In the genomic region with DNA sequence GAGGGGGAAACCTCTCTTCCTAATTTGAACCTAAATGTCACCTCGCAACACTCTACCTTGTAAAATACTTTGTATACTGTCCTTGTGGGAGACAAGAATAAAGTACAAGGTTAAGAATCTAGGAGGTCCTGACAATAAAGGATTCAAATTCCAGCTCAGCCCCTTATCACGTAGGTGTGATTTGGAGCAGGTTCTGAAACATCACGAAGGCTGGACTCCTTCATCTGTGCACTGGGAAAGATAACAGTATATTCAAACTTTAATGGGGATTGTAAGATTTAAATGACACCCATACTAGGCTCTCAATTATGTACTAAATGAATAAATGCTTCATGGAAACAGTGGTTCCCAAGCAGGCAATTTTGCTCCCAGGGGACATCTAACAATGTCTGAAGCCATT, we compare ENCODE assay signal across 10 cellular contexts. TPM values are rescaled to one million over a fixed set of nuclear protein-coding genes. Genes with fewer than 3 reads are reported as not detected.
A peak's percentile ranks its signal among the peaks of the same experiment; 100 is the strongest.
DNase-seq lines count a peak whose midpoint lies in the region; ATAC-seq and TF ChIP-seq lines count a peak whose summit lies in the region.
"Had no signal": no experiment of that assay in that cellular context is flagged by ENCODE, and none has a peak within 500 bp of the region (broad histone marks: within the 10 kb centered on the region; RNA-seq: fewer than 3 reads in every experiment).

No MANE protein-coding gene starts in this region.

- DNase-seq in NCI-H1436 (lab: John Stamatoyannopoulos, UW) (peak; percentile 38), NCI-H1436 treated with DMSO at 0.1 percent for 48 hours (lab: John Stamatoyannopoulos, UW) (no peak), T-cell (no peak), fibroblast of the aortic adventitia (ENCODE audit: low read depth) (no peak), smooth muscle cell (lab: John Stamatoyannopoulos, UW; ENCODE audit: unreplicated experiment) (no peak), globus pallidus (ENCODE audit: low spot score) (no peak), Kasumi-1 (lab: John Stamatoyannopoulos, UW) (no peak)

- H3K36me3 Mint-ChIP-seq in T-cell = peaks cover 19% of the 10 kb centered on the region

- H3K4me3 Mint-ChIP-seq in T-cell = peak overlapping the region; percentile 90 to 96 (median 94)

- no peaks in the 10 kb centered on the region for H3K27me3 ChIP-seq in smooth muscle cell (ENCODE audit: low read depth)

- peaks cover 7% of the 10 kb centered on the region for H3K36me3 ChIP-seq in smooth muscle cell (ENCODE audit: low read depth)

- H3K27ac Mint-ChIP-seq in T-cell = peak overlapping the region; percentile 83 to 88

- WGBS in smooth muscle cell (ENCODE audit: low lambda C conversion rate) = 77% methylated on average over 3 of the region's 3 CpGs

- ATAC-seq in T-cell (replicated peaks in 1 of 4) (no peak), HG03175 (IDR thresholded peaks at IDR 0.05; ENCODE audit: unreplicated experiment) (no peak)

- TF ChIP-seq CTCF in fibroblast of the aortic adventitia (IDR thresholded peaks at IDR 0.05; ENCODE audit: insufficient read depth, low read length) (no peak), smooth muscle cell (IDR thresholded peaks at IDR 0.05; ENCODE audit: borderline replicate concordance, insufficient read depth, poor library complexity, severe bottlenecking) (no peak)

- H3K4me3 ChIP-seq in fibroblast of the aortic adventitia (ENCODE audit: low read depth, low read length) (peak overlapping the region; percentile 75), smooth muscle cell (peak overlapping the region; percentile 92)

- CTCF ChIA-PET in T-cell (lab: Charles Lee) = interaction anchor here in 1 of 2 donors (1.8 kb wide), 1 partner anchor 57 kb away, joined by 7 read pairs; a partner anchor contains a TSS

- H3K9ac ChIP-seq in smooth muscle cell (ENCODE audit: low read depth) = no peak overlapping the region

- no peaks in the 10 kb centered on the region for H3K9me3 ChIP-seq in smooth muscle cell (replicated peaks; ENCODE audit: low read depth)

- peak overlapping the region; percentile 98 for H3K4me2 ChIP-seq in smooth muscle cell

- no peaks in the 10 kb centered on the region for H3K9me3 Mint-ChIP-seq in T-cell

- H3K4me1 ChIP-seq in smooth muscle cell (ENCODE audit: low read depth) = peaks cover 8% of the 10 kb centered on the region

- no peak overlapping the region for H3K27ac ChIP-seq in smooth muscle cell (ENCODE audit: low read depth)
- H3K27ac ChIP-seq: 22Rv1, HL-60 had no signal

- H3K27me3 Mint-ChIP-seq in T-cell = no peaks in the 10 kb centered on the region

- no peak overlapping the region for H2AFZ ChIP-seq in smooth muscle cell (ENCODE audit: low read depth)

- peaks cover 11% of the 10 kb centered on the region for H3F3A ChIP-seq in smooth muscle cell (ENCODE audit: low read depth)

- POLR2A ChIA-PET in T-cell (lab: Charles Lee) = no interaction called here

- peaks cover 63% of the 10 kb centered on the region for H4K20me1 ChIP-seq in smooth muscle cell (ENCODE audit: low read depth)

- peaks cover 68 to 74% (median 69%) of the 10 kb centered on the region in 3 donors for H3K4me1 Mint-ChIP-seq in T-cell

- H3K79me2 ChIP-seq in smooth muscle cell (ENCODE audit: low read depth) = peaks cover 66% of the 10 kb centered on the region

RNA-seq across cellular contexts. Expression of a gene that starts 2.1 kb away (rescaled TPM):
- total RNA-seq in T-cell = 10 to 100 TPM; 44.0 to 76.3 (median 54.0) TPM
- total RNA-seq in fibroblast of the aortic adventitia (ENCODE audit: low replicate concordance) = 9.0 and 24.0 TPM in 2 replicates
- total RNA-seq in smooth muscle cell = 30.8 and 31.1 TPM in 2 replicates
- polyA plus RNA-seq in smooth muscle cell = 27.3 and 27.9 TPM in 2 replicates

RNA-seq across cellular contexts. Expression of a gene that starts 56.5 kb away (rescaled TPM):
- 100 to 1,000 TPM in 1 of 5 donors, 10 to 100 TPM in 4; 57.6 to 115 (median 68.2) TPM for total RNA-seq in T-cell
- 31.9 and 106 TPM in 2 replicates for total RNA-seq in fibroblast of the aortic adventitia (ENCODE audit: low replicate concordance)
- total RNA-seq in smooth muscle cell = 38.6 and 43.4 TPM in 2 replicates
- 31.3 and 37.3 TPM in 2 replicates for polyA plus RNA-seq in smooth muscle cell
